Comparison of ENCODE assay signal across 25 cellular contexts in genomic region chr2:55438391-55439100, GRCh38.
"Had no signal": no experiment of that assay in that cellular context is flagged by ENCODE, and none has a peak within 500 bp of the region (broad histone marks: within the 10 kb centered on the region; RNA-seq: fewer than 3 reads in every experiment).

No MANE protein-coding gene starts in this region.

- H3K9me3 ChIP-seq: MG63, Peyer's patch had no signal

- ATAC-seq: PC-3, Right ventricle myocardium inferior, SK-N-SH treated with all-trans-retinoic acid at 6 μM for 48 hours had no signal

- H3K36me3 ChIP-seq: MG63, Peyer's patch, SJCRH30 had no signal

- DNase-seq: Karpas-422, KG1, MG63, NCI-H1092, NCI-H1105 treated with DMSO at 0.1 percent for 48 hours, NCI-H1417 treated with DMSO at 0.1 percent for 48 hours, NCI-H146, NCI-H1694 treated with DMSO at 0.1 percent for 48 hours, NCI-H1930, NCI-H2081 treated with DMSO at 0.1 percent for 48 hours, NCI-H2171, NCI-H226, NCI-H446, NCI-H510A, NCI-H524 treated with DMSO at 0.1 percent for 48 hours, NCI-H69, NCI-H774, PC-3, Peyer's patch, SHP77 treated with DMSO at 0.1 percent for 48 hours, SJCRH30 had no signal

- H3K4me1 ChIP-seq: Peyer's patch, SJCRH30 had no signal

- H3K27ac ChIP-seq: HL-60, Peyer's patch, SJCRH30 had no signal

- FAIRE-seq: HTR-8/SVneo had no signal

- H3K27me3 ChIP-seq: MG63, Peyer's patch, SJCRH30 had no signal

- H3K4me3 ChIP-seq: MG63, Peyer's patch, SJCRH30 had no signal
